In the genomic region with DNA sequence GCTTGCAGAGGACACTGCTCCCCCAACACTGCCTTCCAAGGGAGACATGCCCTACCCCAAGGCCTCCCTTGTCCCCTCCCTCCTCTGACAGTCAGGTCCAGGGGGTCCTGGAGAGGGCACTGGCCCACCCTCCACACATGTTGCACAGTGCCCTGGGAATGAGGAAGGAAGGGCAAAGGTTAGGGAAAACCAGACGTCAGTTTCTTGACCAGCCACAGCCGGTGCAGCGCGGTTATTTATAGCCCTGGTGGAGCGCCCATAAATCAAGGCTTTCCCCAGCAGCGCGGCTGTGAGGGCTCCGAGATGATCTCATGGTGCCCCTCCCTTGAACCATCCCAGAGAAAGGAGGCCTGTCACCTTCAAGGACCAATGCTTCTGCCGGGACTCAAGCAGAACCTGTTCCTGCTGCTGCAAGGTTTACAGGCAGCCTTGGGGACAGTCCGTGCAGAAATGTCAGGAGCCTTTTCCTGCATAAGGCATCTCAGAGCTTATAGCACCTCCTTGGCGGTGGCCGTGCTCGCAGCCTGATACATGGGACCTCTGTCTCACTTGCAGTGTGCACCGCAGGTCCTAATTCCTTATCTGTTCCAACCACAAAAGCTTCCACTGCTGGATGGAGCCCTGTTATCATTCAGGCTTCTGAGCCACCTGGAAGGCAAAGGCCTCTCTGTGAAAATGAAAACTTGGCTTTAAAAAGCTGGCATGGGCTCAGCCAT, we compare ENCODE assay signal across 10 cellular contexts.
DNase-seq lines count a peak whose midpoint lies in the region; ATAC-seq and TF ChIP-seq lines count a peak whose summit lies in the region.
"Had no signal": no experiment of that assay in that cellular context is flagged by ENCODE, and none has a peak within 500 bp of the region (broad histone marks: within the 10 kb centered on the region; RNA-seq: fewer than 3 reads in every experiment).

No MANE protein-coding gene starts in this region.

- WGBS in SK-N-SH (ENCODE audit: low lambda C conversion rate) = 65% methylated on average over 14 of the region's 14 CpGs

- TF ChIP-seq EP300 in SK-N-SH (IDR thresholded peaks at IDR 0.05; ENCODE audit: borderline replicate concordance in 1 of 2, low read depth in 1 of 2, low read length in 1 of 2) = no peak

- H3K4me1 ChIP-seq in SK-N-SH (ENCODE audit: control insufficient read depth in 1 of 2, insufficient read depth in 2 of 2, low read depth in 1 of 2, low read length in 1 of 2) = peaks cover 0 to 8% of the 10 kb centered on the region in 2 experiments; a peak in 1 of 4 replicates

- no peaks in the 10 kb centered on the region for H4K20me1 ChIP-seq in SK-N-SH (ENCODE audit: insufficient read depth)

- H3K27me3 ChIP-seq in H7 (ENCODE audit: control insufficient read depth, insufficient read depth, low read length) = no peaks in the 10 kb centered on the region
- no peaks in the 10 kb centered on the region for H3K27me3 ChIP-seq in SK-N-SH (ENCODE audit: insufficient read depth)

- H3K27ac ChIP-seq in SK-N-SH (ENCODE audit: low read depth in 2 of 2, low read length in 1 of 2) = no peak overlapping the region

- no peak overlapping the region for H3K27ac Mint-ChIP-seq in activated naive CD8-positive, alpha-beta T cell treated with anti-CD3 and anti-CD28 coated beads, Interleukin-2, amount 50 U/mL, for 24 hours
- H3K27ac Mint-ChIP-seq: activated T-helper 1 cell treated with anti-CD3 and anti-CD28 coated beads, Interleukin-12 subunit alpha, Interleukin-12 subunit beta, Interleukin-2, Interleukin-4 antibody, amounts not matched to agents 30 ng/mL and 10 ng/mL and 1 ng/mL, durations not matched to agents 14 hours and 24 hours and 36 hours had no signal

- peaks cover 11% of the 10 kb centered on the region for H3K4me1 Mint-ChIP-seq in activated naive CD8-positive, alpha-beta T cell treated with anti-CD3 and anti-CD28 coated beads, Interleukin-2, amount 50 U/mL, for 24 hours

- TF ChIP-seq CTCF in SK-N-SH (IDR thresholded peaks at IDR 0.05) = no peak

- H3K4me3 ChIP-seq in H7 (ENCODE audit: insufficient read depth, low read depth, low read length) = no peak overlapping the region
- H3K4me3 ChIP-seq in SK-N-SH (ENCODE audit: low read depth in 2 of 2, low read length in 1 of 2) = no peak overlapping the region

- H3K4me3 Mint-ChIP-seq in activated naive CD8-positive, alpha-beta T cell treated with anti-CD3 and anti-CD28 coated beads, Interleukin-2, amount 50 U/mL, for 24 hours = no peak overlapping the region
- H3K4me3 Mint-ChIP-seq: activated T-helper 1 cell treated with anti-CD3 and anti-CD28 coated beads, Interleukin-12 subunit alpha, Interleukin-12 subunit beta, Interleukin-2, Interleukin-4 antibody, amounts not matched to agents 30 ng/mL and 10 ng/mL and 1 ng/mL, durations not matched to agents 14 hours and 24 hours and 36 hours had no signal

- no peak overlapping the region for H3K9ac ChIP-seq in SK-N-SH

- no peak for ATAC-seq in activated naive CD8-positive, alpha-beta T cell treated with anti-CD3 and anti-CD28 coated beads, Interleukin-2, amount 50 U/mL, for 24 hours

- CTCF ChIA-PET in SK-N-SH (lab: Yijun Ruan, JAX) = interaction anchor here (0.7 to 1.6 kb wide), 2 partner anchors 23 to 145 kb away, joined by 3 read pairs; no protein-coding TSS in a partner anchor

- no peaks in the 10 kb centered on the region for H3K9me3 ChIP-seq in SK-N-SH

- H3K9me3 Mint-ChIP-seq in activated naive CD8-positive, alpha-beta T cell treated with anti-CD3 and anti-CD28 coated beads, Interleukin-2, amount 50 U/mL, for 24 hours = no peaks in the 10 kb centered on the region
- H3K9me3 Mint-ChIP-seq: activated T-helper 1 cell treated with anti-CD3 and anti-CD28 coated beads, Interleukin-12 subunit alpha, Interleukin-12 subunit beta, Interleukin-2, Interleukin-4 antibody, amounts not matched to agents 30 ng/mL and 10 ng/mL and 1 ng/mL, durations not matched to agents 14 hours and 24 hours and 36 hours had no signal

- intact Hi-C loops in head of caudate nucleus (cut with DNase I) = no loop called here
- intact Hi-C loops in posterior cingulate gyrus (cut with DNase I) = no loop called here

- POLR2A ChIA-PET in SK-N-SH (lab: Yijun Ruan, JAX) = no interaction called here

- H3K4me2 ChIP-seq in SK-N-SH = 0 out of 2 replicates have a peak overlapping the region, but pooled peaks have one; percentile 19

- H3K36me3 ChIP-seq in H7 (replicated peaks; ENCODE audit: control insufficient read depth, insufficient read depth, low read length) (no peaks in the 10 kb centered on the region), SK-N-SH (replicated peaks in 1 of 2; ENCODE audit: control insufficient read depth in 1 of 2, insufficient read depth in 2 of 2, low read length in 1 of 2) (no peaks in the 10 kb centered on the region)

- no peak for TF ChIP-seq RAD21 in SK-N-SH (IDR thresholded peaks at IDR 0.05; ENCODE audit: low read length)

- no peaks in the 10 kb centered on the region for H3K9me2 ChIP-seq in SK-N-SH

- peak; percentile 39 for DNase-seq in H7
- no peak for DNase-seq in SK-N-SH
- peak in 32 of 42 donors; percentile 35 to 77 (median 58) for DNase-seq in head of caudate nucleus
- peak in 7 of 10 donors; percentile 42 to 90 (median 68) for DNase-seq in posterior cingulate gyrus
- no peak for DNase-seq in activated naive CD8-positive, alpha-beta T cell treated with anti-CD3 and anti-CD28 coated beads, Interleukin-2, amount 50 U/mL, for 24 hours
- DNase-seq in mesenteric fat pad (ENCODE audit: low spot score) = no peak
- no peak for DNase-seq in NCI-H2081 treated with DMSO at 0.1 percent for 48 hours (lab: John Stamatoyannopoulos, UW)
- no peak for DNase-seq in GDM1 (lab: John Stamatoyannopoulos, UW)
- DNase-seq: NCI-H748 treated with DMSO at 0.1 percent for 48 hours had no signal

- no peaks in the 10 kb centered on the region for H3K27me3 Mint-ChIP-seq in activated naive CD8-positive, alpha-beta T cell treated with anti-CD3 and anti-CD28 coated beads, Interleukin-2, amount 50 U/mL, for 24 hours

- no peaks in the 10 kb centered on the region for H3K36me3 Mint-ChIP-seq in activated naive CD8-positive, alpha-beta T cell treated with anti-CD3 and anti-CD28 coated beads, Interleukin-2, amount 50 U/mL, for 24 hours (ENCODE audit: low read depth)

- no peaks in the 10 kb centered on the region for H3F3A ChIP-seq in SK-N-SH (replicated peaks; ENCODE audit: insufficient read depth)

- no peaks in the 10 kb centered on the region for H3K79me2 ChIP-seq in SK-N-SH (ENCODE audit: insufficient read depth)

- no peak overlapping the region for H2AFZ ChIP-seq in SK-N-SH (ENCODE audit: low read depth)

TF ChIP-seq in SK-N-SH, 30 proteins besides CTCF, POLR2A, EP300 and RAD21:
- TF ChIP-seq SMC3 (IDR thresholded peaks at IDR 0.05; ENCODE audit: low read depth, low read length) (no peak), MEF2A (IDR thresholded peaks at IDR 0.05; ENCODE audit: borderline replicate concordance, low read depth) (peak; percentile 53; the same call in 1 of the 2 replicates), TCF12 (IDR thresholded peaks at IDR 0.05) (peak; percentile 5; the same call in 1 of the 2 replicates)
- TF ChIP-seq, protein P1, sequence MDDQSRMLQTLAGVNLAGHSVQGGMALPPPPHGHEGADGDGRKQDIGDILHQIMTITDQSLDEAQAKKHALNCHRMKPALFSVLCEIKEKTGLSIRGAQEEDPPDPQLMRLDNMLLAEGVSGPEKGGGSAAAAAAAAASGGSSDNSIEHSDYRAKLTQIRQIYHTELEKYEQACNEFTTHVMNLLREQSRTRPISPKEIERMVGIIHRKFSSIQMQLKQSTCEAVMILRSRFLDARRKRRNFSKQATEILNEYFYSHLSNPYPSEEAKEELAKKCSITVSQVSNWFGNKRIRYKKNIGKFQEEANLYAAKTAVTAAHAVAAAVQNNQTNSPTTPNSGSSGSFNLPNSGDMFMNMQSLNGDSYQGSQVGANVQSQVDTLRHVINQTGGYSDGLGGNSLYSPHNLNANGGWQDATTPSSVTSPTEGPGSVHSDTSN (IDR thresholded peaks at IDR 0.05) = peak; percentile 75

Comparison
In these comparisons a context has a peak if more than half of its experiments do, and no peak if none do; other contexts are left out.
1. DNase-seq: peak in H7 (single experiment), head of caudate nucleus (32 of 42) and posterior cingulate gyrus (7 of 10); none in SK-N-SH (single experiment), activated naive CD8-positive, alpha-beta T cell treated with anti-CD3 and anti-CD28 coated beads, Interleukin-2, amount 50 U/mL, for 24 hours (single experiment), mesenteric fat pad (single experiment), NCI-H2081 treated with DMSO at 0.1 percent for 48 hours (single experiment) and GDM1 (single experiment).